1 cellular context compared by ENCODE assay signal in genomic region chr15:75456710-75457109, GRCh38.
TF ChIP-seq lines count a peak whose summit lies in the region.

No MANE protein-coding gene starts in this region.

TF ChIP-seq in SK-N-SH treated with all-trans-retinoic acid at 6 μM for 48 hours, 23 proteins besides CTCF, POLR2A, EP300 and RAD21 (continued from another document):
- TF ChIP-seq SNAI2 (CRISPR knock-in tag; IDR thresholded peaks at IDR 0.05), result no peak
- no peak for TF ChIP-seq BACH2 (CRISPR knock-in tag; IDR thresholded peaks at IDR 0.05; ENCODE audit: borderline replicate concordance)
- no peak for TF ChIP-seq RARB (CRISPR knock-in tag; IDR thresholded peaks at IDR 0.05)
TF ChIP-seq in SK-N-SH treated with all-trans-retinoic acid at 6 μM for 48 hours: peak in this region for 0.
